Comparison of ENCODE assay signal across 1 cellular context in genomic region chr14:45181329-45181728, GRCh38.
TF ChIP-seq lines count a peak whose summit lies in the region.

No MANE protein-coding gene starts in this region.

TF ChIP-seq in GM23338, 12 proteins besides CTCF, POLR2A, EP300 and RAD21 (continued from another document):
- TF ChIP-seq ZNF462 (CRISPR knock-in tag; IDR thresholded peaks at IDR 0.05) (no peak), ZNF114 (CRISPR knock-in tag; IDR thresholded peaks at IDR 0.05) (no peak), CREB1 (CRISPR knock-in tag; IDR thresholded peaks at IDR 0.05; ENCODE audit: low read depth) (no peak), NANOG (IDR thresholded peaks at IDR 0.05; ENCODE audit: borderline replicate concordance) (no peak)
- TF ChIP-seq, protein P1, sequence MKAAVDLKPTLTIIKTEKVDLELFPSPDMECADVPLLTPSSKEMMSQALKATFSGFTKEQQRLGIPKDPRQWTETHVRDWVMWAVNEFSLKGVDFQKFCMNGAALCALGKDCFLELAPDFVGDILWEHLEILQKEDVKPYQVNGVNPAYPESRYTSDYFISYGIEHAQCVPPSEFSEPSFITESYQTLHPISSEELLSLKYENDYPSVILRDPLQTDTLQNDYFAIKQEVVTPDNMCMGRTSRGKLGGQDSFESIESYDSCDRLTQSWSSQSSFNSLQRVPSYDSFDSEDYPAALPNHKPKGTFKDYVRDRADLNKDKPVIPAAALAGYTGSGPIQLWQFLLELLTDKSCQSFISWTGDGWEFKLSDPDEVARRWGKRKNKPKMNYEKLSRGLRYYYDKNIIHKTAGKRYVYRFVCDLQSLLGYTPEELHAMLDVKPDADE (IDR thresholded peaks at IDR 0.05), result no peak
